21 cellular contexts compared by ENCODE assay signal in genomic region chr7:25775570-25775969, GRCh38.
"Had no signal": no experiment of that assay in that cellular context is flagged by ENCODE, and none has a peak within 500 bp of the region (broad histone marks: within the 10 kb centered on the region; RNA-seq: fewer than 3 reads in every experiment).

No MANE protein-coding gene starts in this region.

- H3K9me3 Mint-ChIP-seq: nephron; stimulated activated naive B cell treated with anti-CD40 and anti-IgM and Interleukin-4, amounts not matched to agents 10 μg/mL and 1 μg/mL and 100 μg/mL, for 72 hours; stimulated activated naive CD8-positive, alpha-beta T cell treated with anti-CD3 and anti-CD28 coated beads, Interleukin-15, amount 100 ng/mL, for 72 hours; type B pancreatic cell had no signal

- H3K27ac ChIP-seq: dorsolateral prefrontal cortex, neutrophil, sigmoid colon, skin epidermis, thoracic aorta, vagina had no signal

- H3K9me3 ChIP-seq: neutrophil, sigmoid colon, thoracic aorta, vagina had no signal

- H3K27me3 ChIP-seq: dorsolateral prefrontal cortex, neutrophil, sigmoid colon, vagina had no signal

- H3K36me3 ChIP-seq: neutrophil, sigmoid colon, thoracic aorta, vagina had no signal

- H3K36me3 Mint-ChIP-seq: naive B cell; stimulated activated naive B cell treated with anti-CD40 and anti-IgM and Interleukin-4, amounts not matched to agents 10 μg/mL and 1 μg/mL and 100 μg/mL, for 72 hours; type B pancreatic cell had no signal

- H3K4me3 ChIP-seq: dorsolateral prefrontal cortex, sigmoid colon, skin epidermis, thoracic aorta, vagina had no signal

- H3K4me3 Mint-ChIP-seq: naive B cell; nephron; stimulated activated naive B cell treated with anti-CD40 and anti-IgM and Interleukin-4, amounts not matched to agents 10 μg/mL and 1 μg/mL and 100 μg/mL, for 72 hours; stimulated activated naive CD8-positive, alpha-beta T cell treated with anti-CD3 and anti-CD28 coated beads, Interleukin-15, amount 100 ng/mL, for 72 hours; type B pancreatic cell had no signal

- H3K4me1 ChIP-seq: vagina had no signal

- ATAC-seq: left colon; stimulated activated naive B cell treated with anti-CD40 and anti-IgM and Interleukin-4, amounts not matched to agents 10 μg/mL and 1 μg/mL and 100 μg/mL, for 72 hours; stimulated activated naive CD8-positive, alpha-beta T cell treated with anti-CD3 and anti-CD28 coated beads, Interleukin-15, amount 100 ng/mL, for 72 hours had no signal

- H3K27ac Mint-ChIP-seq: naive B cell; stimulated activated naive B cell treated with anti-CD40 and anti-IgM and Interleukin-4, amounts not matched to agents 10 μg/mL and 1 μg/mL and 100 μg/mL, for 72 hours; stimulated activated naive CD8-positive, alpha-beta T cell treated with anti-CD3 and anti-CD28 coated beads, Interleukin-15, amount 100 ng/mL, for 72 hours; type B pancreatic cell had no signal

- H3K4me1 Mint-ChIP-seq: naive B cell; stimulated activated naive B cell treated with anti-CD40 and anti-IgM and Interleukin-4, amounts not matched to agents 10 μg/mL and 1 μg/mL and 100 μg/mL, for 72 hours; stimulated activated naive CD8-positive, alpha-beta T cell treated with anti-CD3 and anti-CD28 coated beads, Interleukin-15, amount 100 ng/mL, for 72 hours had no signal

- H3K27me3 Mint-ChIP-seq: stimulated activated naive CD8-positive, alpha-beta T cell treated with anti-CD3 and anti-CD28 coated beads, Interleukin-15, amount 100 ng/mL, for 72 hours had no signal

- DNase-seq: cortex of kidney; dorsolateral prefrontal cortex; effector CD8-positive, alpha-beta T cell; foreskin melanocyte; head of caudate nucleus; hippocampal formation; left colon; mesendoderm; naive B cell; sigmoid colon; stimulated activated CD4-positive, alpha-beta T cell treated with anti-CD3 and anti-CD28 coated beads, Interleukin-2, amount 100 ng/mL, for 24 hours; stimulated activated CD4-positive, alpha-beta T cell treated with anti-CD3 and anti-CD28 coated beads, Interleukin-4, amount 100 ng/mL, for 4 hours; stimulated activated naive B cell treated with anti-CD40 and anti-IgM and Interleukin-4, amounts not matched to agents 10 μg/mL and 1 μg/mL and 100 μg/mL, for 72 hours; stimulated activated naive CD8-positive, alpha-beta T cell treated with anti-CD3 and anti-CD28 coated beads, Interleukin-15, amount 100 ng/mL, for 72 hours; substantia nigra had no signal
